ENCODE assay signal across 24 cellular contexts in genomic region chr9:78607853-78608252, GRCh38.
DNase-seq lines count a peak whose midpoint lies in the region; ATAC-seq and TF ChIP-seq lines count a peak whose summit lies in the region.
"Had no signal": no experiment of that assay in that cellular context is flagged by ENCODE, and none has a peak within 500 bp of the region (broad histone marks: within the 10 kb centered on the region; RNA-seq: fewer than 3 reads in every experiment).

No MANE protein-coding gene starts in this region.

- peak; percentile 44 for ATAC-seq in foreskin keratinocyte
- peak; percentile 23 to 56 for ATAC-seq in stimulated activated naive B cell treated with anti-CD40 and anti-IgM and Interleukin-4, amounts not matched to agents 10 μg/mL and 1 μg/mL and 100 μg/mL, for 72 hours (replicated peaks)
- ATAC-seq: GM12878 had no signal

- peaks cover 2 to 10% of the 10 kb centered on the region in 2 donors for H3K36me3 Mint-ChIP-seq in stimulated activated naive B cell treated with anti-CD40 and anti-IgM and Interleukin-4, amounts not matched to agents 10 μg/mL and 1 μg/mL and 100 μg/mL, for 72 hours
- H3K36me3 Mint-ChIP-seq: CD14-positive monocyte; CD4-positive, alpha-beta memory T cell; CD4-positive, CD25-positive, alpha-beta regulatory T cell; CD8-positive, alpha-beta memory T cell had no signal

- H3K4me2 ChIP-seq in mammary epithelial cell (ENCODE audit: insufficient read depth, low read depth, low read length) = no peak overlapping the region
- H3K4me2 ChIP-seq: BLaER1 had no signal

- no peak overlapping the region for H3K4me3 ChIP-seq in mammary epithelial cell (replicated peaks in 1 of 3; ENCODE audit: insufficient read depth in 1 of 3, low read depth in 2 of 3, low read length in 3 of 3)
- no peak overlapping the region for H3K4me3 ChIP-seq in breast epithelium
- H3K4me3 ChIP-seq: BLaER1, GM12878 had no signal

- no TSS peak for BruUV-seq in mammary epithelial cell (replicated peaks; lab: Mats Ljungman, UMichigan)

- no peak overlapping the region for H3K4me3 Mint-ChIP-seq in stimulated activated naive B cell treated with anti-CD40 and anti-IgM and Interleukin-4, amounts not matched to agents 10 μg/mL and 1 μg/mL and 100 μg/mL, for 72 hours
- H3K4me3 Mint-ChIP-seq: CD14-positive monocyte; CD4-positive, alpha-beta memory T cell; CD4-positive, CD25-positive, alpha-beta regulatory T cell; CD8-positive, alpha-beta memory T cell had no signal

- H3K4me1 ChIP-seq in mammary epithelial cell (ENCODE audit: insufficient read depth, low read length) = peaks cover 4% of the 10 kb centered on the region
- no peaks in the 10 kb centered on the region for H3K4me1 ChIP-seq in breast epithelium
- H3K4me1 ChIP-seq in foreskin keratinocyte = peaks cover 7% of the 10 kb centered on the region
- H3K4me1 ChIP-seq: BLaER1 had no signal

- in situ Hi-C loops in mammary epithelial cell (cut with MboI; ENCODE audit: low sequenced_read_pairs in 2 of 2) = no loop called here

- H3K27me3 Mint-ChIP-seq in stimulated activated naive B cell treated with anti-CD40 and anti-IgM and Interleukin-4, amounts not matched to agents 10 μg/mL and 1 μg/mL and 100 μg/mL, for 72 hours = no peaks in the 10 kb centered on the region
- H3K27me3 Mint-ChIP-seq: CD4-positive, alpha-beta memory T cell; CD8-positive, alpha-beta memory T cell had no signal

- dilution Hi-C loops in mammary epithelial cell (cut with HindIII; ENCODE audit: low sequenced_read_pairs) = no loop called here

- no peak overlapping the region for H3K27ac Mint-ChIP-seq in stimulated activated naive B cell treated with anti-CD40 and anti-IgM and Interleukin-4, amounts not matched to agents 10 μg/mL and 1 μg/mL and 100 μg/mL, for 72 hours
- H3K27ac Mint-ChIP-seq: CD14-positive monocyte; CD4-positive, alpha-beta memory T cell; CD8-positive, alpha-beta memory T cell had no signal

- H3K27me3 ChIP-seq in mammary epithelial cell (ENCODE audit: insufficient read depth, low read length) (no peaks in the 10 kb centered on the region), breast epithelium (no peaks in the 10 kb centered on the region), foreskin keratinocyte (no peaks in the 10 kb centered on the region)
- H3K27me3 ChIP-seq: BE2C, BLaER1 had no signal

- CTCF ChIA-PET in mammary epithelial cell (lab: Charles Lee; ENCODE audit: low non-redundant PET) = no interaction called here

- H3K27ac ChIP-seq in mammary epithelial cell (ENCODE audit: insufficient read depth, low read depth, low read length) (no peak overlapping the region), breast epithelium (no peak overlapping the region), foreskin keratinocyte (no peak overlapping the region)
- H3K27ac ChIP-seq: BLaER1 had no signal

- H4K20me1 ChIP-seq in mammary epithelial cell (ENCODE audit: insufficient read depth, low read length) = no peaks in the 10 kb centered on the region
- H4K20me1 ChIP-seq: BLaER1 had no signal

- H3K79me2 ChIP-seq in mammary epithelial cell (ENCODE audit: insufficient read depth, low read length) = no peaks in the 10 kb centered on the region

- WGBS in mammary epithelial cell (ENCODE audit: low coverage, missing lambda C conversion rate) = 84% methylated on average over 5 of the region's 5 CpGs

- TF ChIP-seq CTCF in mammary epithelial cell (conservative IDR thresholded peaks at IDR 0.05 in 1 of 2, IDR thresholded peaks at IDR 0.05 in 1 of 2; ENCODE audit: extremely low read depth in 1 of 2, insufficient read depth in 1 of 2, low read depth in 1 of 2, low read length in 2 of 2) = no peak
- no peak for TF ChIP-seq CTCF in breast epithelium (IDR thresholded peaks at IDR 0.05)
- no peak for TF ChIP-seq CTCF in foreskin keratinocyte (conservative IDR thresholded peaks at IDR 0.05)

- H3K36me3 ChIP-seq in mammary epithelial cell (ENCODE audit: insufficient read depth, low read length) (no peaks in the 10 kb centered on the region), breast epithelium (no peaks in the 10 kb centered on the region)
- H3K36me3 ChIP-seq: BE2C, BLaER1 had no signal

- H3K9ac ChIP-seq in mammary epithelial cell (ENCODE audit: insufficient read depth, low read length) = no peak overlapping the region
- H3K9ac ChIP-seq: BLaER1 had no signal

- H3K9me3 ChIP-seq in mammary epithelial cell (replicated peaks; ENCODE audit: insufficient read depth, low read length) (no peaks in the 10 kb centered on the region), breast epithelium (no peaks in the 10 kb centered on the region)
- H3K9me3 ChIP-seq: BE2C had no signal

- TF ChIP-seq POLR2A in breast epithelium (IDR thresholded peaks at IDR 0.05) = no peak

- H3K9me3 Mint-ChIP-seq in stimulated activated naive B cell treated with anti-CD40 and anti-IgM and Interleukin-4, amounts not matched to agents 10 μg/mL and 1 μg/mL and 100 μg/mL, for 72 hours = peaks cover 5 to 7% of the 10 kb centered on the region in 2 donors

- no peak overlapping the region for H2AFZ ChIP-seq in mammary epithelial cell (ENCODE audit: low read depth, low read length)

- H3K4me1 Mint-ChIP-seq in stimulated activated naive B cell treated with anti-CD40 and anti-IgM and Interleukin-4, amounts not matched to agents 10 μg/mL and 1 μg/mL and 100 μg/mL, for 72 hours = peaks cover 17 to 30% of the 10 kb centered on the region in 2 donors
- H3K4me1 Mint-ChIP-seq: CD14-positive monocyte; CD4-positive, alpha-beta memory T cell; CD4-positive, CD25-positive, alpha-beta regulatory T cell; CD8-positive, alpha-beta memory T cell had no signal

- intact Hi-C loops in mammary epithelial cell (cut with micrococcal nuclease) = loop anchor here (10.0 kb wide), 1 partner anchor 417 kb away; no protein-coding TSS in a partner anchor
- intact Hi-C loops in breast epithelium (cut with DNase I; ENCODE audit: low total_unique reads) = no loop called here

- DNase-seq in mammary epithelial cell (peak; percentile 11), breast epithelium (ENCODE audit: low spot score in 2 of 2) (no peak), foreskin keratinocyte (no peak), cerebellum (ENCODE audit: low spot score) (no peak), SKM-1 (lab: John Stamatoyannopoulos, UW; ENCODE audit: unreplicated experiment) (no peak)
- no peak for DNase-seq in stimulated activated naive B cell treated with anti-CD40 and anti-IgM and Interleukin-4, amounts not matched to agents 10 μg/mL and 1 μg/mL and 100 μg/mL, for 72 hours
- DNase-seq: 8988T; ACHN; BE2C; C1 segment of cervical spinal cord; CD4-positive, alpha-beta memory T cell; CD4-positive, CD25-positive, alpha-beta regulatory T cell; CD8-positive, alpha-beta memory T cell; COR-L47; DMS 273 treated with DMSO at 0.1 percent for 48 hours; DMS153; DMS53; DMS79; DND-41; EL; GDM1 had no signal
